19 cellular contexts compared by ENCODE assay signal in genomic region chr9:13957089-13957488, GRCh38.
DNase-seq lines count a peak whose midpoint lies in the region; ATAC-seq and TF ChIP-seq lines count a peak whose summit lies in the region.
"Had no signal": no experiment of that assay in that cellular context is flagged by ENCODE, and none has a peak within 500 bp of the region (broad histone marks: within the 10 kb centered on the region; RNA-seq: fewer than 3 reads in every experiment).

No MANE protein-coding gene starts in this region.

- no peak overlapping the region for H4K8ac ChIP-seq in mesendoderm (ENCODE audit: low read depth, low read length)

- WGBS in mesendoderm (ENCODE audit: extremely low coverage, insufficient coverage, low lambda C conversion rate): no CpG with 5 or more reads among the region's 2 CpGs

- no peak overlapping the region for H3K4ac ChIP-seq in mesendoderm (ENCODE audit: low read depth, low read length)

- H3K9ac ChIP-seq in mesendoderm (ENCODE audit: low read length): no peak overlapping the region

- peak overlapping the region; percentile 18 for H3K18ac ChIP-seq in mesendoderm (ENCODE audit: low read length)

- H3K23ac ChIP-seq in mesendoderm (ENCODE audit: low read length): no peak overlapping the region

- DNase-seq in mesendoderm (no peak), GM13976 (ENCODE audit: low spot score) (no peak)
- DNase-seq in stimulated activated naive CD4-positive, alpha-beta T cell treated with Interleukin-2 at 50 U/mL for 16 hours (lab: John Stamatoyannopoulos, UW): no peak
- DNase-seq: ACHN; CD4-positive, alpha-beta T cell; DMS79; GOT3; HFFc6; Kasumi-1; NCI-H1417 treated with DMSO at 0.1 percent for 48 hours; NCI-H2081; NCI-H526; PC-9; T1000 had no signal

- in situ Hi-C loops in GM13976 (cut with MboI; ENCODE audit: low sequenced_read_pairs, unreplicated experiment): no loop called here

- no peak overlapping the region for H3K4me2 ChIP-seq in mesendoderm (ENCODE audit: low read length)
- H3K4me2 ChIP-seq: PC-9 had no signal

- H2BK15ac ChIP-seq in mesendoderm (replicated peaks; ENCODE audit: low read depth): no peak overlapping the region

- H3K79me1 ChIP-seq in mesendoderm (ENCODE audit: low read length): no peaks in the 10 kb centered on the region

- H3K27ac ChIP-seq in mesendoderm (ENCODE audit: low read depth, low read length): no peak overlapping the region
- H3K27ac ChIP-seq: PC-9 had no signal

- H3K79me2 ChIP-seq in mesendoderm (ENCODE audit: control insufficient read depth, insufficient read depth, low read length): no peaks in the 10 kb centered on the region

- no peak overlapping the region for H2AK5ac ChIP-seq in mesendoderm (ENCODE audit: low read length)

- peak; percentile 52 for ATAC-seq in GM18870 (IDR thresholded peaks at IDR 0.05; ENCODE audit: unreplicated experiment)
- peak; percentile 40 for ATAC-seq in HG02623 (IDR thresholded peaks at IDR 0.05; ENCODE audit: unreplicated experiment)
- ATAC-seq in HG03565 (IDR thresholded peaks at IDR 0.05; ENCODE audit: unreplicated experiment): peak; percentile 44
- ATAC-seq in GM21390 (IDR thresholded peaks at IDR 0.05; ENCODE audit: unreplicated experiment): no peak
- no peak for ATAC-seq in GM19023 (IDR thresholded peaks at IDR 0.05; ENCODE audit: unreplicated experiment)

- no peaks in the 10 kb centered on the region for H3K4me1 ChIP-seq in mesendoderm (ENCODE audit: control insufficient read depth, low read depth, low read length)

- no peak overlapping the region for H4K5ac ChIP-seq in mesendoderm (ENCODE audit: low read length)

- H2BK120ac ChIP-seq in mesendoderm (ENCODE audit: low read depth, low read length): no peak overlapping the region

- no peak overlapping the region for H2BK5ac ChIP-seq in mesendoderm (ENCODE audit: low read length)

- no peak overlapping the region for H3K4me3 ChIP-seq in mesendoderm (ENCODE audit: low read length)
- H3K4me3 ChIP-seq: PC-9 had no signal

- no peak for TF ChIP-seq CTCF in GM13976 (IDR thresholded peaks at IDR 0.05; ENCODE audit: borderline replicate concordance, control extremely low read depth, extremely low read depth, insufficient read depth, missing control alignments)

- no peaks in the 10 kb centered on the region for H3K27me3 ChIP-seq in mesendoderm (ENCODE audit: insufficient read depth, low read length, poor library complexity)

- no peak overlapping the region for H3K56ac ChIP-seq in mesendoderm (ENCODE audit: low read length)

- H3K36me3 ChIP-seq in mesendoderm (ENCODE audit: control insufficient read depth, insufficient read depth, low read length): no peaks in the 10 kb centered on the region

Comparison
In these comparisons a context has a peak if more than half of its experiments do, and no peak if none do; other contexts are left out.
1. ATAC-seq: peak in GM18870 (single experiment), HG02623 (single experiment) and HG03565 (single experiment); none in GM21390 (single experiment) and GM19023 (single experiment).